19 cellular contexts compared by ENCODE assay signal in genomic region chr6:117456255-117456654, GRCh38. TPM values are rescaled to one million over a fixed set of nuclear protein-coding genes. Genes with fewer than 3 reads are reported as not detected.
DNase-seq lines count a peak whose midpoint lies in the region; ATAC-seq, FAIRE-seq and TF ChIP-seq lines count a peak whose summit lies in the region.
"Had no signal": no experiment of that assay in that cellular context is flagged by ENCODE, and none has a peak within 500 bp of the region (broad histone marks: within the 10 kb centered on the region; RNA-seq: fewer than 3 reads in every experiment).

No MANE protein-coding gene starts in this region.

- no peaks in the 10 kb centered on the region for H4K20me1 ChIP-seq in PC-9 (ENCODE audit: insufficient read depth)

- no peak for ATAC-seq in A549
- peak; percentile 93 for ATAC-seq in left colon
- ATAC-seq in pancreas: no peak
- ATAC-seq in activated CD4-positive, CD25-positive, alpha-beta regulatory T cell treated with anti-CD3 and anti-CD28 coated beads, Interleukin-2, amount 50 U/mL, for 24 hours: no peak
- no peak for ATAC-seq in omental fat pad (ENCODE audit: low FRiP score)
- ATAC-seq in GM21825 (IDR thresholded peaks at IDR 0.05; ENCODE audit: unreplicated experiment): no peak

- TF ChIP-seq RAD21 in A549 (conservative IDR thresholded peaks at IDR 0.05 in 1 of 2, IDR thresholded peaks at IDR 0.05 in 1 of 2): no peak

- no peak overlapping the region for H3K4me3 ChIP-seq in A549
- no peak overlapping the region for H3K4me3 ChIP-seq in PC-9
- no peak overlapping the region for H3K4me3 ChIP-seq in pancreas

- BruUV-seq in PC-9 (replicated peaks; lab: Mats Ljungman, UMichigan): no TSS peak

- H3K4me1 ChIP-seq in A549: peaks cover 29% of the 10 kb centered on the region
- peaks cover 26% of the 10 kb centered on the region for H3K4me1 ChIP-seq in PC-9 (replicated peaks; ENCODE audit: insufficient read depth)
- H3K4me1 ChIP-seq in pancreas: no peaks in the 10 kb centered on the region
- H3K4me1 ChIP-seq: BE2C had no signal

- TF ChIP-seq CTCF in A549 (IDR thresholded peaks at IDR 0.05) (no peak), PC-9 (conservative IDR thresholded peaks at IDR 0.05) (no peak), pancreas (IDR thresholded peaks at IDR 0.05) (no peak), omental fat pad (IDR thresholded peaks at IDR 0.05) (no peak)

- H3K79me2 ChIP-seq in PC-9 (ENCODE audit: low read depth): no peaks in the 10 kb centered on the region

- H3K9me3 ChIP-seq in A549 (no peaks in the 10 kb centered on the region), PC-9 (ENCODE audit: insufficient read depth, low read depth) (no peaks in the 10 kb centered on the region), pancreas (no peaks in the 10 kb centered on the region)
- H3K9me3 ChIP-seq: BE2C, Caco-2 had no signal

- 77% methylated on average over 1 of the region's 1 CpG for WGBS in A549 (ENCODE audit: missing lambda C conversion rate)
- 84% methylated on average over 1 of the region's 1 CpG for WGBS in pancreas, 2 donors

- H3K9me2 ChIP-seq in PC-9 (ENCODE audit: insufficient read depth): no peaks in the 10 kb centered on the region

- peak overlapping the region; percentile 66 for H3K4me2 ChIP-seq in A549
- H3K4me2 ChIP-seq in PC-9: no peak overlapping the region

- no peaks in the 10 kb centered on the region for H3K36me3 ChIP-seq in PC-9 (ENCODE audit: low read depth)
- H3K36me3 ChIP-seq in pancreas: no peaks in the 10 kb centered on the region
- H3K36me3 ChIP-seq: BE2C had no signal

- FAIRE-seq in A549 (lab: Jason Lieb, UNC): no peak
- peak; percentile 9 for FAIRE-seq in pancreas (lab: Jason Lieb, UNC)
- FAIRE-seq: D721Med, GM12892, GM18507, H1 had no signal

- no peak for TF ChIP-seq POLR2A in A549 (IDR thresholded peaks at IDR 0.05; ENCODE audit: low read length)

- TF ChIP-seq EP300 in A549 (IDR thresholded peaks at IDR 0.05): no peak

- H3F3A ChIP-seq in PC-9 (ENCODE audit: insufficient read depth, low read depth): 0 out of 2 replicates have a peak, but pooled peaks cover 3% of the 10 kb centered on the region

- DNase-seq in A549 (ENCODE audit: low read depth in 1 of 2, low spot score in 1 of 2) (no peak), PC-9 (no peak), left colon (no peak), pancreas (no peak), EL (no peak), omental fat pad (ENCODE audit: low spot score) (no peak)
- DNase-seq: 8988T; BE2C; Caco-2; CD4-positive, alpha-beta T cell; GDM1; H9 had no signal

- intact Hi-C loops in PC-9 (cut with micrococcal nuclease; ENCODE audit: unreplicated experiment) (no loop called here), left colon (cut with DNase I, micrococcal nuclease) (loop anchor here (5.0 to 10.0 kb wide), 2 partner anchors 86 to 99 kb away; no protein-coding TSS in a partner anchor), pancreas (cut with DNase I) (no loop called here)

- H2AFZ ChIP-seq in PC-9: peak overlapping the region; percentile 4; the same call in 1 of the 2 replicates

- no peaks in the 10 kb centered on the region for H3K27me3 ChIP-seq in PC-9 (ENCODE audit: insufficient read depth, low read depth)
- no peaks in the 10 kb centered on the region for H3K27me3 ChIP-seq in pancreas
- H3K27me3 ChIP-seq: BE2C had no signal

- CTCF ChIA-PET in A549 (lab: Yijun Ruan, JAX) (interaction anchor here (1.0 kb wide), 1 partner anchor 35 kb away, joined by 3 read pairs; no protein-coding TSS in a partner anchor), PC-9 (lab: Charles Lee) (no interaction called here)

- POLR2A ChIA-PET in A549 (lab: Yijun Ruan, JAX) (no interaction called here), PC-9 (lab: Charles Lee; ENCODE audit: unreplicated experiment) (no interaction called here)

- H3K27ac ChIP-seq in A549 (peak overlapping the region; percentile 69 to 70; a peak in 5 of 6 replicates), PC-9 (no peak overlapping the region), pancreas (no peak overlapping the region)
- H3K27ac ChIP-seq: C4-2B had no signal

TF ChIP-seq in A549, 52 proteins besides CTCF, POLR2A, EP300 and RAD21:
- peak; percentile 27 to 40; a peak in 2 of 4 replicates for TF ChIP-seq CEBPB (IDR thresholded peaks at IDR 0.05)
- no peak for TF ChIP-seq BCL3 (IDR thresholded peaks at IDR 0.05)

RNA-seq across cellular contexts. Expression of gene DCBLD1, which starts 26.2 kb away (rescaled TPM):
- polyA plus RNA-seq in A549 (2011; rRNA removed) (39.3 and 49.1 TPM in 2 replicates), A549 (2017; fragmentation: RNase III; extraction: RNeasy Plus Mini Kit Qiagen cat#74134 plus additional on column Dnase treatment) (48.0 to 60.4 TPM (median 58.4 TPM) in 3 replicates), pancreas (10 to 100 TPM in 1 of 2 donors, 1 to 10 TPM in 1; 4.8 to 12.8 TPM)
- polyA plus RNA-seq in A549 (2012; cell fraction: cytosol; rRNA removed): 14.1 and 18.1 TPM in 2 replicates
- 37.0 and 37.9 TPM in 2 replicates for polyA plus RNA-seq in A549 (2012; cell fraction: nucleus; rRNA removed)
- polyA minus RNA-seq in A549 (2011; rRNA and poly(A)+ RNA removed): 31.1 and 35.7 TPM in 2 replicates
- total RNA-seq in PC-9 (2021) (5.7 and 6.1 TPM in 2 replicates), left colon (10 to 100 TPM; 14.5 to 17.1 TPM), pancreas (10 to 100 TPM in 1 of 6 donors, 1 to 10 TPM in 5; 4.8 to 12.2 (median 6.4) TPM), omental fat pad (10 to 100 TPM in 2 of 4 donors, 1 to 10 TPM in 2; 6.5 to 36.9 (median 11.2) TPM)

RNA-seq across cellular contexts. Expression of gene ROS1, which starts 30.5 kb away (rescaled TPM):
- polyA plus RNA-seq in A549 (2011; rRNA removed) (0.18 and 0.26 TPM in 2 replicates), A549 (2017; fragmentation: RNase III; extraction: RNeasy Plus Mini Kit Qiagen cat#74134 plus additional on column Dnase treatment) (0.17 to 0.18 TPM (median 0.17 TPM) in 3 replicates), pancreas (under 1 TPM in 1 of 2 donors, not detected in 1; 0.02 TPM)
- polyA plus RNA-seq in A549 (2012; cell fraction: cytosol; rRNA removed): 0.01 and 0.03 TPM in 2 replicates
- 0.04 and 0.05 TPM in 2 replicates for polyA plus RNA-seq in A549 (2012; cell fraction: nucleus; rRNA removed)
- 0.24 and 0.33 TPM in 2 replicates for polyA minus RNA-seq in A549 (2011; rRNA and poly(A)+ RNA removed)
- total RNA-seq in PC-9 (2021) (not detected in 2 replicates), left colon (1 to 10 TPM; 1.7 to 2.6 TPM), pancreas (under 1 TPM in 5 of 6 donors, not detected in 1; 0.03 to 0.09 (median 0.05) TPM), omental fat pad (not detected)
- total RNA-seq: CD4-positive, alpha-beta T cell; H1; H9 had no signal
- polyA plus RNA-seq: H1 had no signal

Comparison
In these comparisons a context has a peak if more than half of its experiments do, and no peak if none do; other contexts are left out.
1. H3K27ac ChIP-seq: peak in A549 (2 of 2); none in PC-9 (single experiment) and pancreas (0 of 4).
2. intact Hi-C loops: an anchor here in left colon (5.0 to 10.0 kb wide); none called in PC-9 and pancreas.